In genomic region chr3:111668912-111669488, GRCh38 we compare ENCODE assay signal across 8 cellular contexts. TPM values are rescaled to one million over a fixed set of nuclear protein-coding genes. Genes with fewer than 3 reads are reported as not detected.
DNase-seq lines count a peak whose midpoint lies in the region; ATAC-seq and TF ChIP-seq lines count a peak whose summit lies in the region.

No MANE protein-coding gene starts in this region.

- peak; percentile 46 to 70 for TF ChIP-seq CTCF in Caco-2 (IDR thresholded peaks at IDR 0.05; ENCODE audit: insufficient read depth in 1 of 2, low read depth in 1 of 2, low read length in 1 of 2, severe bottlenecking in 1 of 2, unreplicated experiment in 1 of 2)
- peak; percentile 70 for TF ChIP-seq CTCF in kidney epithelial cell (IDR thresholded peaks at IDR 0.05; ENCODE audit: insufficient read depth, low read length, poor library complexity, severe bottlenecking)
- peak; percentile 75 for TF ChIP-seq CTCF in thoracic aorta (IDR thresholded peaks at IDR 0.05)

- H3K4me3 ChIP-seq in Caco-2 (ENCODE audit: low read depth, low read length) (no peak overlapping the region), kidney epithelial cell (ENCODE audit: low read depth, low read length) (no peak overlapping the region), thoracic aorta (no peak overlapping the region)

- peaks cover 18% of the 10 kb centered on the region for H3K4me1 Mint-ChIP-seq in Caco-2 (ENCODE audit: low read depth, unreplicated experiment)

- intact Hi-C loops in Caco-2 (cut with micrococcal nuclease; ENCODE audit: unreplicated experiment), result loop anchor here (1.0 kb wide), 4 partner anchors 22 to 298 kb away; no protein-coding TSS in a partner anchor

- no peak overlapping the region for H3K27ac Mint-ChIP-seq in Caco-2 (ENCODE audit: unreplicated experiment)

- peaks cover 4% of the 10 kb centered on the region; the same call in 1 of the 2 replicates for H3K4me1 ChIP-seq in Caco-2
- H3K4me1 ChIP-seq in thoracic aorta (ENCODE audit: control insufficient read depth in 1 of 2, low read depth in 2 of 2), result peaks cover 0 to 8% of the 10 kb centered on the region in 2 donors

- in situ Hi-C loops in T47D (cut with HindIII; ENCODE audit: low pct_unique_long_range_greater_than_20kb, low sequenced_read_pairs), result no loop called here

- no peaks in the 10 kb centered on the region for H3K9me3 ChIP-seq in Caco-2
- no peaks in the 10 kb centered on the region for H3K9me3 ChIP-seq in thoracic aorta

- no peaks in the 10 kb centered on the region for H3K9me3 Mint-ChIP-seq in Caco-2 (ENCODE audit: unreplicated experiment)

- CTCF ChIA-PET in Caco-2 (lab: Charles Lee), result interaction anchor here (0.6 to 2.7 kb wide), 14 partner anchors 12 to 344 kb away, joined by 3 to 95 read pairs (median 4); partner anchors contain the start of genes ABHD10 and PHLDB2

- H3K27me3 ChIP-seq in Caco-2 (replicated peaks; ENCODE audit: control insufficient read depth, insufficient read depth, low read length), result no peaks in the 10 kb centered on the region
- no peaks in the 10 kb centered on the region for H3K27me3 ChIP-seq in kidney epithelial cell (ENCODE audit: control insufficient read depth, insufficient read depth, low read length)
- H3K27me3 ChIP-seq in thoracic aorta (replicated peaks; ENCODE audit: insufficient read depth), result no peaks in the 10 kb centered on the region

- ATAC-seq in GM19372 (IDR thresholded peaks at IDR 0.05; ENCODE audit: low read depth, unreplicated experiment) (peak; percentile 39), thoracic aorta (ENCODE audit: insufficient number of reproducible peaks, low FRiP score, low read depth) (peak; percentile 46)

- H3K4me3 Mint-ChIP-seq in Caco-2 (ENCODE audit: unreplicated experiment), result no peak overlapping the region

- no peaks in the 10 kb centered on the region for H3K27me3 Mint-ChIP-seq in Caco-2 (ENCODE audit: insufficient read depth, unreplicated experiment)

- DNase-seq in Caco-2 (peak in 1 of 2 experiments; percentile 30), HuH-7 (ENCODE audit: low spot score) (peak; percentile 45), NOMO-1 treated with dmso at 0.1 percent for 144 hours (lab: John Stamatoyannopoulos, UW; ENCODE audit: unreplicated experiment) (peak; percentile 17), T47D (ENCODE audit: low read depth in 1 of 2, low spot score in 1 of 2) (peak; percentile 24 to 61), kidney epithelial cell (ENCODE audit: low read depth) (no peak), thoracic aorta (ENCODE audit: low spot score) (no peak), activated gamma-delta T cell treated with Interleukin-2 at 50 U/mL for 16 hours (no peak)

- peaks cover under 1% of the 10 kb centered on the region for H3K36me3 Mint-ChIP-seq in Caco-2 (ENCODE audit: insufficient read depth, unreplicated experiment)

- peak overlapping the region in 1 of 2 donors; percentile 28 for H3K27ac ChIP-seq in thoracic aorta

- no TSS peak for BruUV-seq in Caco-2 (replicated peaks; lab: Mats Ljungman, UMichigan)

- H3K36me3 ChIP-seq in Caco-2 (ENCODE audit: control insufficient read depth, insufficient read depth, low read length) (no peaks in the 10 kb centered on the region), kidney epithelial cell (ENCODE audit: control insufficient read depth, insufficient read depth, low read length) (no peaks in the 10 kb centered on the region), thoracic aorta (no peaks in the 10 kb centered on the region)

- POLR2A ChIA-PET in Caco-2 (lab: Charles Lee), result no interaction called here

RNA-seq across cellular contexts. Expression of gene PLCXD2, which starts 5.5 kb away (rescaled TPM):
- total RNA-seq in Caco-2 (2022), result 25.8 and 36.6 TPM in 2 replicates
- total RNA-seq in kidney epithelial cell, result 4.4 and 6.3 TPM in 2 replicates
- under 1 TPM; 0.54 to 0.78 TPM for total RNA-seq in thoracic aorta

Comparison
In these comparisons a context has a peak if more than half of its experiments do, and no peak if none do; other contexts are left out.
1. DNase-seq: peak in HuH-7 (single experiment), NOMO-1 treated with dmso at 0.1 percent for 144 hours (single experiment) and T47D (2 of 2); none in kidney epithelial cell (single experiment), thoracic aorta (single experiment) and activated gamma-delta T cell treated with Interleukin-2 at 50 U/mL for 16 hours (single experiment).
2. Peak in every context shown above with its lines, with median percentiles within 50 percentile points of each other: CTCF ChIP-seq.